8 cellular contexts compared by ENCODE assay signal in the genomic region with DNA sequence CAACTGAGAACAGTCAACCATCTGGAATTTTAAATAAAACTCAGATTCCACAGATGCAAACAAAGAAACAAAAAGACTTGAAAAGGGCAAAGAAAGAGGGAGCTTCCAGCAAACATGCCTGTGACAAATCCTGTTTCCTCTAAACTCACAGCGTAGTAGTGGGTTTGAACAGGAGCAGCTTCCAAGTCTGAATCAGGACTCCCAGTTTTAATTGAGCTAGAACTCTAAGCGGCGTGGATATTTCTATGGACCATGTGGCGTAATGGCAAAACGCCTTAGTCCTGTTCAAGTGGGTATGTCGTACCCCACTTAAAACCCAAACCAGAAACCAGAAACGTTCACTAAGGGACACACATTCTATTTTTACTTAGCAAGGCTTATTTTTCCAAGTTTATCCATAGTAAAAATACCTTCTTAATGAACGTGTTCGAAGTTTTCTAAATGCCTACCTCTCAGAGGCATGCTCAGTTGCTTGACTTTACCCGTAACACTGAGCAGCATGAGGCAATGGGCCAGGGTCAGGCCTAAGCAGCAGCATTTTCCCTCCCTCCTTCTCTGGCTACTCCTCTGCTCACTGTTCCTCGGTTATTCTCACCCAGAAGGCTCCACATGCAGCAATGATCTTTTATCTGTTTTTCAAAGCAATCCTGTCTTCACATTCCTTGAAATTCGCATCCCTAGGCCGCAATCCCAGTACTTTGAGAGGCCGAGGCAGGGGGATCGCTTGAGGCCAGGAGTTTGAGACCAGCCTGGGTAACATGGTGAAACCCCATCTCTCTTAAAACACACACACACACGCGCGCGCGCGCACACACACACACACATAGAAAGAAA.
A peak's percentile ranks its signal among the peaks of the same experiment; 100 is the strongest.
DNase-seq lines count a peak whose midpoint lies in the region; ATAC-seq and TF ChIP-seq lines count a peak whose summit lies in the region.

No MANE protein-coding gene starts in this region.

- H3K4me3 Mint-ChIP-seq in activated CD4-positive, alpha-beta T cell treated with anti-CD3 and anti-CD28 coated beads, Interleukin-2, amount 10 ng/mL, durations not matched to agents 24 days and 14 days, result peak overlapping the region; percentile 4
- H3K4me3 Mint-ChIP-seq in brain, result peak overlapping the region in 1 of 5 experiments; percentile 45

- no peak for TF ChIP-seq POLR2A in thyroid gland (IDR thresholded peaks at IDR 0.05)

- H3K27ac ChIP-seq in thyroid gland, result peak overlapping the region in 2 of 3 donors; percentile 38 to 53

- no peaks in the 10 kb centered on the region for H3K27me3 ChIP-seq in thyroid gland

- peaks cover 55% of the 10 kb centered on the region for H3K36me3 Mint-ChIP-seq in activated CD4-positive, alpha-beta T cell treated with anti-CD3 and anti-CD28 coated beads, Interleukin-2, amount 10 ng/mL, durations not matched to agents 24 days and 14 days (ENCODE audit: low read depth)
- H3K36me3 Mint-ChIP-seq in brain, result peaks cover 40% of the 10 kb centered on the region

- no peak overlapping the region for H3K4me3 ChIP-seq in thyroid gland (replicated peaks in 1 of 3)

- DNase-seq in activated CD4-positive, alpha-beta T cell treated with anti-CD3 and anti-CD28 coated beads, Interleukin-2, amount 10 ng/mL, durations not matched to agents 24 days and 14 days, result no peak
- DNase-seq in activated CD4-positive, alpha-beta T cell treated with anti-CD3 and anti-CD28 coated beads for 4 hours, result no peak
- DNase-seq in left lobe of liver (ENCODE audit: low spot score) (peak; percentile 29), thyroid gland (no peak), middle frontal gyrus (ENCODE audit: extremely low spot score, low spot score) (no peak)

- H3K27me3 Mint-ChIP-seq in activated CD4-positive, alpha-beta T cell treated with anti-CD3 and anti-CD28 coated beads, Interleukin-2, amount 10 ng/mL, durations not matched to agents 24 days and 14 days, result no peaks in the 10 kb centered on the region
- H3K27me3 Mint-ChIP-seq in brain, result no peaks in the 10 kb centered on the region

- WGBS in thyroid gland, 2 donors, result 81 to 85% methylated on average over 21 of the region's 21 CpGs

- peaks cover 7 to 55% of the 10 kb centered on the region in 2 donors for H3K4me1 ChIP-seq in thyroid gland

- no peaks in the 10 kb centered on the region for H3K9me3 Mint-ChIP-seq in activated CD4-positive, alpha-beta T cell treated with anti-CD3 and anti-CD28 coated beads, Interleukin-2, amount 10 ng/mL, durations not matched to agents 24 days and 14 days
- no peaks in the 10 kb centered on the region for H3K9me3 Mint-ChIP-seq in brain

- no peaks in the 10 kb centered on the region for H3K36me3 ChIP-seq in thyroid gland

- H3K27ac Mint-ChIP-seq in activated CD4-positive, alpha-beta T cell treated with anti-CD3 and anti-CD28 coated beads, Interleukin-2, amount 10 ng/mL, durations not matched to agents 24 days and 14 days, result peak overlapping the region; percentile 94
- H3K27ac Mint-ChIP-seq in brain, result peak overlapping the region; percentile 57 to 92 (median 71)

- no peaks in the 10 kb centered on the region for H3K9me3 ChIP-seq in thyroid gland

- TF ChIP-seq CTCF in brain (conservative IDR thresholded peaks at IDR 0.05) (no peak), thyroid gland (IDR thresholded peaks at IDR 0.05) (no peak)

- no peak for ATAC-seq in left lobe of liver
- ATAC-seq in HG03045 (IDR thresholded peaks at IDR 0.05; ENCODE audit: unreplicated experiment), result no peak
- no peak for ATAC-seq in GM18907 (IDR thresholded peaks at IDR 0.05; ENCODE audit: unreplicated experiment)

- intact Hi-C loops in activated CD4-positive, alpha-beta T cell treated with anti-CD3 and anti-CD28 coated beads, Interleukin-2, amount 10 ng/mL, durations not matched to agents 24 days and 14 days (cut with micrococcal nuclease), result no loop called here
- intact Hi-C loops in thyroid gland (cut with DNase I), result no loop called here

- peaks cover 69% of the 10 kb centered on the region for H3K4me1 Mint-ChIP-seq in activated CD4-positive, alpha-beta T cell treated with anti-CD3 and anti-CD28 coated beads, Interleukin-2, amount 10 ng/mL, durations not matched to agents 24 days and 14 days
- H3K4me1 Mint-ChIP-seq in brain, result peaks cover 42% of the 10 kb centered on the region
